Comparison of ENCODE assay signal across 8 cellular contexts in genomic region chr21:41426656-41427311, GRCh38. TPM values are rescaled to one million over a fixed set of nuclear protein-coding genes. Genes with fewer than 3 reads are reported as not detected.
DNase-seq lines count a peak whose midpoint lies in the region; ATAC-seq, FAIRE-seq and TF ChIP-seq lines count a peak whose summit lies in the region.

No MANE protein-coding gene starts in this region.

- no peaks in the 10 kb centered on the region for H3K9me3 ChIP-seq in iPS-20b (ENCODE audit: insufficient read depth, low read depth, low read length)

- H3K36me3 ChIP-seq in GM23338 (ENCODE audit: insufficient read depth) = no peaks in the 10 kb centered on the region
- H3K36me3 ChIP-seq in iPS-20b (ENCODE audit: insufficient read depth, low read depth, low read length) = no peaks in the 10 kb centered on the region

- no peak overlapping the region for H3K9ac ChIP-seq in iPS-20b (ENCODE audit: low read depth, low read length)

- no peaks in the 10 kb centered on the region for H3F3A ChIP-seq in GM23338 (replicated peaks; ENCODE audit: low read depth)

- no peaks in the 10 kb centered on the region; the same call in 2 of the 3 replicates for H3K9me3 Mint-ChIP-seq in GM23338
- no peaks in the 10 kb centered on the region for H3K9me3 Mint-ChIP-seq in activated T-helper 2 cell treated with anti-CD3 and anti-CD28 coated beads, Interferon-gamma antibody, Interleukin-2, Interleukin-4, amounts not matched to agents 10 μg/mL and 5 μg/mL and 100 μg/mL, durations not matched to agents 14 hours and 24 hours and 36 hours
- H3K9me3 Mint-ChIP-seq in stimulated activated naive B cell treated with anti-CD40 and anti-IgM and Interleukin-4, amounts not matched to agents 10 μg/mL and 1 μg/mL and 100 μg/mL, for 72 hours = peaks cover 2 to 4% of the 10 kb centered on the region in 2 donors

- H3K27me3 Mint-ChIP-seq in GM23338 (ENCODE audit: insufficient read depth, low read depth, poor library complexity) = peaks cover 36% of the 10 kb centered on the region
- no peaks in the 10 kb centered on the region for H3K27me3 Mint-ChIP-seq in activated T-helper 2 cell treated with anti-CD3 and anti-CD28 coated beads, Interferon-gamma antibody, Interleukin-2, Interleukin-4, amounts not matched to agents 10 μg/mL and 5 μg/mL and 100 μg/mL, durations not matched to agents 14 hours and 24 hours and 36 hours (ENCODE audit: low read depth)
- no peaks in the 10 kb centered on the region for H3K27me3 Mint-ChIP-seq in stimulated activated naive B cell treated with anti-CD40 and anti-IgM and Interleukin-4, amounts not matched to agents 10 μg/mL and 1 μg/mL and 100 μg/mL, for 72 hours

- no peak for FAIRE-seq in RCC 7860 (lab: Jason Lieb, UNC)

- DNase-seq in GM23338 (ENCODE audit: low spot score) (peak; percentile 51), HT-29 (ENCODE audit: low spot score) (no peak), RCC 7860 (ENCODE audit: low spot score) (no peak)
- no peak for DNase-seq in activated T-helper 2 cell treated with anti-CD3 and anti-CD28 coated beads, Interferon-gamma antibody, Interleukin-2, Interleukin-4, amounts not matched to agents 10 μg/mL and 5 μg/mL and 100 μg/mL, durations not matched to agents 14 hours and 24 hours and 36 hours (ENCODE audit: low spot score)
- no peak for DNase-seq in stimulated activated naive B cell treated with anti-CD40 and anti-IgM and Interleukin-4, amounts not matched to agents 10 μg/mL and 1 μg/mL and 100 μg/mL, for 72 hours

- H3K79me2 ChIP-seq in GM23338 (replicated peaks; ENCODE audit: insufficient read depth) = no peaks in the 10 kb centered on the region

- H2AFZ ChIP-seq in GM23338 = peak overlapping the region; percentile 98

- peak overlapping the region; percentile 91 for H3K4me2 ChIP-seq in GM23338

- intact Hi-C loops in activated T-helper 2 cell treated with anti-CD3 and anti-CD28 coated beads, Interferon-gamma antibody, Interleukin-2, Interleukin-4, amounts not matched to agents 10 μg/mL and 5 μg/mL and 100 μg/mL, durations not matched to agents 14 hours and 24 hours and 36 hours (cut with micrococcal nuclease) = loop anchor here (2.0 kb wide), 1 partner anchor 64 kb away; the partner anchor contains the start of gene MX2

- no peaks in the 10 kb centered on the region for H4K20me1 ChIP-seq in GM23338 (replicated peaks; ENCODE audit: insufficient read depth)

- H3K4me3 ChIP-seq in GM23338 (peak overlapping the region; percentile 73), iPS-20b (ENCODE audit: low read length) (peak overlapping the region; percentile 73)

- no peak for TF ChIP-seq CTCF in GM23338 (conservative IDR thresholded peaks at IDR 0.05; ENCODE audit: low read depth in 2 of 2)

- H3K9me2 ChIP-seq in GM23338 (ENCODE audit: insufficient read depth) = peaks cover 9% of the 10 kb centered on the region; the same call in 1 of the 2 replicates

- peak overlapping the region; percentile 80 for H3K4me3 Mint-ChIP-seq in GM23338
- peak overlapping the region; percentile 93 for H3K4me3 Mint-ChIP-seq in activated T-helper 2 cell treated with anti-CD3 and anti-CD28 coated beads, Interferon-gamma antibody, Interleukin-2, Interleukin-4, amounts not matched to agents 10 μg/mL and 5 μg/mL and 100 μg/mL, durations not matched to agents 14 hours and 24 hours and 36 hours (ENCODE audit: low read depth)
- H3K4me3 Mint-ChIP-seq in stimulated activated naive B cell treated with anti-CD40 and anti-IgM and Interleukin-4, amounts not matched to agents 10 μg/mL and 1 μg/mL and 100 μg/mL, for 72 hours = peak overlapping the region; percentile 93 to 99

- peaks cover 6% of the 10 kb centered on the region; the same call in 2 of the 3 replicates for H3K4me1 Mint-ChIP-seq in GM23338
- H3K4me1 Mint-ChIP-seq in activated T-helper 2 cell treated with anti-CD3 and anti-CD28 coated beads, Interferon-gamma antibody, Interleukin-2, Interleukin-4, amounts not matched to agents 10 μg/mL and 5 μg/mL and 100 μg/mL, durations not matched to agents 14 hours and 24 hours and 36 hours (ENCODE audit: low read depth) = peaks cover 60% of the 10 kb centered on the region
- peaks cover 51 to 83% of the 10 kb centered on the region in 2 donors for H3K4me1 Mint-ChIP-seq in stimulated activated naive B cell treated with anti-CD40 and anti-IgM and Interleukin-4, amounts not matched to agents 10 μg/mL and 1 μg/mL and 100 μg/mL, for 72 hours

- ATAC-seq in GM23338 = peak; percentile 39
- ATAC-seq in stimulated activated naive B cell treated with anti-CD40 and anti-IgM and Interleukin-4, amounts not matched to agents 10 μg/mL and 1 μg/mL and 100 μg/mL, for 72 hours (replicated peaks) = peak in 1 of 2 donors; percentile 6
- no peak for ATAC-seq in GM21737 (IDR thresholded peaks at IDR 0.05; ENCODE audit: unreplicated experiment)
- no peak for ATAC-seq in HG03378 (IDR thresholded peaks at IDR 0.05; ENCODE audit: unreplicated experiment)

- H3K27ac Mint-ChIP-seq in GM23338 = no peak overlapping the region
- H3K27ac Mint-ChIP-seq in activated T-helper 2 cell treated with anti-CD3 and anti-CD28 coated beads, Interferon-gamma antibody, Interleukin-2, Interleukin-4, amounts not matched to agents 10 μg/mL and 5 μg/mL and 100 μg/mL, durations not matched to agents 14 hours and 24 hours and 36 hours = no peak overlapping the region
- H3K27ac Mint-ChIP-seq in stimulated activated naive B cell treated with anti-CD40 and anti-IgM and Interleukin-4, amounts not matched to agents 10 μg/mL and 1 μg/mL and 100 μg/mL, for 72 hours = peak overlapping the region; percentile 51

- H3K4me1 ChIP-seq in GM23338 (ENCODE audit: insufficient read depth) = peaks cover 6% of the 10 kb centered on the region
- H3K4me1 ChIP-seq in iPS-20b (ENCODE audit: insufficient read depth, low read length) = no peaks in the 10 kb centered on the region; the same call in 1 of the 2 replicates

- H3K27ac ChIP-seq in GM23338 (ENCODE audit: low read depth) (no peak overlapping the region), iPS-20b (ENCODE audit: low read length) (no peak overlapping the region)

- H3K36me3 Mint-ChIP-seq in GM23338 (ENCODE audit: low read depth) = no peaks in the 10 kb centered on the region
- peaks cover 38% of the 10 kb centered on the region for H3K36me3 Mint-ChIP-seq in activated T-helper 2 cell treated with anti-CD3 and anti-CD28 coated beads, Interferon-gamma antibody, Interleukin-2, Interleukin-4, amounts not matched to agents 10 μg/mL and 5 μg/mL and 100 μg/mL, durations not matched to agents 14 hours and 24 hours and 36 hours (ENCODE audit: low read depth)
- peaks cover 0 to 8% of the 10 kb centered on the region in 2 donors for H3K36me3 Mint-ChIP-seq in stimulated activated naive B cell treated with anti-CD40 and anti-IgM and Interleukin-4, amounts not matched to agents 10 μg/mL and 1 μg/mL and 100 μg/mL, for 72 hours

- H3K27me3 ChIP-seq in GM23338 (ENCODE audit: insufficient read depth) (peaks cover 42% of the 10 kb centered on the region), iPS-20b (ENCODE audit: insufficient read depth, low read length) (peaks cover 73% of the 10 kb centered on the region)

TF ChIP-seq in GM23338, 12 proteins besides CTCF, POLR2A, EP300 and RAD21 (continues in another document):
- TF ChIP-seq EZH2 (IDR thresholded peaks at IDR 0.05; ENCODE audit: low read depth, unreplicated experiment) = peak; percentile 27
- TF ChIP-seq ZNF114 (CRISPR knock-in tag; IDR thresholded peaks at IDR 0.05) = no peak
- TF ChIP-seq JUNB (IDR thresholded peaks at IDR 0.05; ENCODE audit: unreplicated experiment) = no peak
- no peak for TF ChIP-seq REST (IDR thresholded peaks at IDR 0.05; ENCODE audit: unreplicated experiment)
- TF ChIP-seq STAT1 (IDR thresholded peaks at IDR 0.05; ENCODE audit: unreplicated experiment) = no peak
- no peak for TF ChIP-seq POLR2AphosphoS5 (IDR thresholded peaks at IDR 0.05; ENCODE audit: low read depth)

RNA-seq across cellular contexts. Expression of gene MX1, which starts 0.7 kb away (rescaled TPM):
- total RNA-seq in GM23338 (2014; rRNA removed; shearing (Covaris generic)) = 5.4 and 6.5 TPM in 2 replicates
- 2.1 and 3.1 TPM in 2 replicates for polyA plus RNA-seq in GM23338 (2016; fragmentation: Nextera tagmentation; extraction: Ambion mirVana)
- 26.7 and 31.0 TPM in 2 replicates for total RNA-seq in activated T-helper 2 cell treated with anti-CD3 and anti-CD28 coated beads, Interferon-gamma antibody, Interleukin-2, Interleukin-4, amounts not matched to agents 10 μg/mL and 5 μg/mL and 100 μg/mL, durations not matched to agents 14 hours and 24 hours and 36 hours
- total RNA-seq in HT-29 (2014; rRNA removed; shearing (Covaris generic)) = 18.0 and 30.6 TPM in 2 replicates
